ENCODE assay signal across 9 cellular contexts in genomic region chr2:8004250-8004681, GRCh38.
A peak's percentile ranks its signal among the peaks of the same experiment; 100 is the strongest.
DNase-seq lines count a peak whose midpoint lies in the region; ATAC-seq, FAIRE-seq and TF ChIP-seq lines count a peak whose summit lies in the region.
"Had no signal": no experiment of that assay in that cellular context is flagged by ENCODE, and none has a peak within 500 bp of the region (broad histone marks: within the 10 kb centered on the region; RNA-seq: fewer than 3 reads in every experiment).

No MANE protein-coding gene starts in this region.

- no peaks in the 10 kb centered on the region for H3K9me3 Mint-ChIP-seq in natural killer cell treated with Interleukin-12 subunit alpha and Interleukin-12 subunit beta and Interleukin-15 and Interleukin-18, amount 100 ng/mL, for 72 hours
- H3K9me3 Mint-ChIP-seq in activated naive CD4-positive, alpha-beta T cell treated with anti-CD3 and anti-CD28 coated beads, Interleukin-2, amount 10 ng/mL, durations not matched to agents 7 days and 5 days = no peaks in the 10 kb centered on the region

- POLR2A ChIA-PET in BJ (lab: Charles Lee) = interaction anchor here (0.7 kb wide), 1 partner anchor 677 kb away, joined by 3 read pairs; the partner anchor contains the start of gene ID2

- no peaks in the 10 kb centered on the region for H3K27me3 Mint-ChIP-seq in natural killer cell treated with Interleukin-12 subunit alpha and Interleukin-12 subunit beta and Interleukin-15 and Interleukin-18, amount 100 ng/mL, for 72 hours
- peaks cover 4% of the 10 kb centered on the region for H3K27me3 Mint-ChIP-seq in activated naive CD4-positive, alpha-beta T cell treated with anti-CD3 and anti-CD28 coated beads, Interleukin-2, amount 10 ng/mL, durations not matched to agents 7 days and 5 days

- H3K36me3 Mint-ChIP-seq in natural killer cell treated with Interleukin-12 subunit alpha and Interleukin-12 subunit beta and Interleukin-15 and Interleukin-18, amount 100 ng/mL, for 72 hours = no peaks in the 10 kb centered on the region
- H3K36me3 Mint-ChIP-seq in activated naive CD4-positive, alpha-beta T cell treated with anti-CD3 and anti-CD28 coated beads, Interleukin-2, amount 10 ng/mL, durations not matched to agents 7 days and 5 days = no peaks in the 10 kb centered on the region
- H3K36me3 Mint-ChIP-seq: neural progenitor cell had no signal

- CTCF ChIA-PET in BJ (lab: Yijun Ruan, JAX) = interaction anchor here (0.8 to 0.9 kb wide), 2 partner anchors 24 to 677 kb away, joined by 3 read pairs; partner anchors contain the start of gene ID2
- CTCF ChIA-PET in activated naive CD4-positive, alpha-beta T cell treated with anti-CD3 and anti-CD28 coated beads, Interleukin-2, amount 10 ng/mL, durations not matched to agents 7 days and 5 days (lab: Charles Lee) = no interaction called here

- peak overlapping the region; percentile 46 for H3K4me3 Mint-ChIP-seq in natural killer cell treated with Interleukin-12 subunit alpha and Interleukin-12 subunit beta and Interleukin-15 and Interleukin-18, amount 100 ng/mL, for 72 hours
- no peak overlapping the region for H3K4me3 Mint-ChIP-seq in activated naive CD4-positive, alpha-beta T cell treated with anti-CD3 and anti-CD28 coated beads, Interleukin-2, amount 10 ng/mL, durations not matched to agents 7 days and 5 days
- H3K4me3 Mint-ChIP-seq: neural progenitor cell had no signal

- no peaks in the 10 kb centered on the region for H3K27me3 ChIP-seq in BJ (ENCODE audit: control insufficient read depth, insufficient read depth, low read length)
- H3K27me3 ChIP-seq: neural progenitor cell had no signal

- DNase-seq in BJ (ENCODE audit: low read depth) = peak; percentile 85
- DNase-seq in NB4 (ENCODE audit: low read depth) = peak; percentile 70
- no peak for DNase-seq in natural killer cell treated with Interleukin-12 subunit alpha and Interleukin-12 subunit beta and Interleukin-15 and Interleukin-18, amount 100 ng/mL, for 72 hours (ENCODE audit: low spot score)
- DNase-seq in activated naive CD4-positive, alpha-beta T cell treated with anti-CD3 and anti-CD28 coated beads, Interleukin-2, amount 10 ng/mL, durations not matched to agents 7 days and 5 days = no peak
- no peak for DNase-seq in ecto neural progenitor cell (ENCODE audit: low spot score)

- peaks cover 24 to 32% of the 10 kb centered on the region in 2 donors for H3K4me1 Mint-ChIP-seq in natural killer cell treated with Interleukin-12 subunit alpha and Interleukin-12 subunit beta and Interleukin-15 and Interleukin-18, amount 100 ng/mL, for 72 hours (ENCODE audit: low read depth in 2 of 2)
- no peaks in the 10 kb centered on the region for H3K4me1 Mint-ChIP-seq in activated naive CD4-positive, alpha-beta T cell treated with anti-CD3 and anti-CD28 coated beads, Interleukin-2, amount 10 ng/mL, durations not matched to agents 7 days and 5 days
- H3K4me1 Mint-ChIP-seq: neural progenitor cell had no signal

- FAIRE-seq in endometrium (lab: Jason Lieb, UNC) = peak; percentile 76

- H3K36me3 ChIP-seq in BJ (ENCODE audit: control insufficient read depth, insufficient read depth, low read length) = no peaks in the 10 kb centered on the region
- H3K36me3 ChIP-seq: neural progenitor cell had no signal

- ATAC-seq in natural killer cell treated with Interleukin-12 subunit alpha and Interleukin-12 subunit beta and Interleukin-15 and Interleukin-18, amount 100 ng/mL, for 72 hours = peak; percentile 62 to 77
- ATAC-seq in GM19351 (IDR thresholded peaks at IDR 0.05; ENCODE audit: unreplicated experiment) (no peak), HG02852 (IDR thresholded peaks at IDR 0.05; ENCODE audit: unreplicated experiment) (no peak)

- TF ChIP-seq CTCF in BJ (IDR thresholded peaks at IDR 0.05; ENCODE audit: insufficient read depth, low read depth, low read length) = no peak
- TF ChIP-seq CTCF in NB4 (IDR thresholded peaks at IDR 0.05; ENCODE audit: low read depth, low read length) = no peak

- no peak overlapping the region for H3K4me3 ChIP-seq in BJ (ENCODE audit: low read depth, low read length)
- no peak overlapping the region for H3K4me3 ChIP-seq in NB4 (ENCODE audit: low read depth, low read length)
- H3K4me3 ChIP-seq: neural progenitor cell had no signal

- TF ChIP-seq POLR2A in NB4 (IDR thresholded peaks at IDR 0.05; ENCODE audit: extremely low read depth, insufficient read length) = no peak

- H3K27ac Mint-ChIP-seq in natural killer cell treated with Interleukin-12 subunit alpha and Interleukin-12 subunit beta and Interleukin-15 and Interleukin-18, amount 100 ng/mL, for 72 hours = peak overlapping the region; percentile 67 to 90
- no peak overlapping the region for H3K27ac Mint-ChIP-seq in activated naive CD4-positive, alpha-beta T cell treated with anti-CD3 and anti-CD28 coated beads, Interleukin-2, amount 10 ng/mL, durations not matched to agents 7 days and 5 days
- H3K27ac Mint-ChIP-seq: neural progenitor cell had no signal

Comparison
In these comparisons a context has a peak if more than half of its experiments do, and no peak if none do; other contexts are left out.
1. DNase-seq: peak in BJ (single experiment) and NB4 (single experiment); none in natural killer cell treated with Interleukin-12 subunit alpha and Interleukin-12 subunit beta and Interleukin-15 and Interleukin-18, amount 100 ng/mL, for 72 hours (single experiment), activated naive CD4-positive, alpha-beta T cell treated with anti-CD3 and anti-CD28 coated beads, Interleukin-2, amount 10 ng/mL, durations not matched to agents 7 days and 5 days (single experiment) and ecto neural progenitor cell (single experiment).
2. ATAC-seq: peak in natural killer cell treated with Interleukin-12 subunit alpha and Interleukin-12 subunit beta and Interleukin-15 and Interleukin-18, amount 100 ng/mL, for 72 hours (2 of 2); none in GM19351 (single experiment) and HG02852 (single experiment).